ENCODE assay signal across 13 cellular contexts in genomic region chr16:78749745-78750268, GRCh38.
A peak's percentile ranks its signal among the peaks of the same experiment; 100 is the strongest.
DNase-seq lines count a peak whose midpoint lies in the region; ATAC-seq, FAIRE-seq and TF ChIP-seq lines count a peak whose summit lies in the region.
"Had no signal": no experiment of that assay in that cellular context is flagged by ENCODE, and none has a peak within 500 bp of the region (broad histone marks: within the 10 kb centered on the region; RNA-seq: fewer than 3 reads in every experiment).

No MANE protein-coding gene starts in this region.

- FAIRE-seq in GM12878 (lab: Jason Lieb, UNC) = peak; percentile 87

- peaks cover 6% of the 10 kb centered on the region for H3K4me1 ChIP-seq in GM12878 (ENCODE audit: control insufficient read depth, insufficient read depth, low read length)
- H3K4me1 ChIP-seq in ovary (ENCODE audit: insufficient read depth) = peaks cover 9% of the 10 kb centered on the region

- ATAC-seq in GM18508 (IDR thresholded peaks at IDR 0.05; ENCODE audit: insufficient read depth, unreplicated experiment) (peak; percentile 52), GM21367 (IDR thresholded peaks at IDR 0.05; ENCODE audit: unreplicated experiment) (peak; percentile 68), HG03139 (IDR thresholded peaks at IDR 0.05; ENCODE audit: unreplicated experiment) (peak; percentile 77), GM12878 (peak; percentile 91), HG03469 (IDR thresholded peaks at IDR 0.05; ENCODE audit: unreplicated experiment) (no peak)

- RAD21 ChIA-PET in GM12878 (lab: Charles Lee; ENCODE audit: unreplicated experiment) = interaction anchor here (1.3 to 2.2 kb wide), 2 partner anchors 10 to 12 kb away, joined by 4 to 8 read pairs; no protein-coding TSS in a partner anchor

- H3K36me3 ChIP-seq in GM12878 (ENCODE audit: control insufficient read depth in 2 of 2, insufficient read depth in 2 of 2, low read length in 1 of 2) (no peaks in the 10 kb centered on the region), ovary (no peaks in the 10 kb centered on the region)

- no peaks in the 10 kb centered on the region for H3K79me2 ChIP-seq in GM12878 (ENCODE audit: control insufficient read depth, insufficient read depth, low read length)

- POLR2A ChIA-PET in GM12878 (lab: Charles Lee) = no interaction called here

- no peak overlapping the region for H3K9ac ChIP-seq in GM12878 (ENCODE audit: control insufficient read depth, insufficient read depth, low read length)

- 1% methylated on average over 4 of the region's 4 CpGs for WGBS in GM12878 (ENCODE audit: insufficient coverage, insufficient replicate concordance, low lambda C conversion rate, missing lambda C conversion rate)
- WGBS in ovary, 3 donors = 57 to 64% (median 63%) methylated on average over 4 of the region's 4 CpGs

- intact Hi-C loops in GM12878 (cut with micrococcal nuclease; ENCODE audit: unreplicated experiment) (no loop called here), ovary (cut with DNase I) (loop anchor here in 1 of 4 donors (10.0 kb wide), 1 partner anchor 605 kb away; no protein-coding TSS in a partner anchor)

- CTCF ChIA-PET in GM12878 (lab: Yijun Ruan, JAX) = interaction anchor here (0.5 to 1.7 kb wide), 6 partner anchors 11 to 650 kb away, joined by 3 to 8 read pairs (median 4); partner anchors contain the start of gene WWOX

- H3K27me3 ChIP-seq in GM12878 (replicated peaks in 1 of 2; ENCODE audit: control insufficient read depth in 2 of 2, insufficient read depth in 2 of 2, low read length in 1 of 2) (no peaks in the 10 kb centered on the region), ovary (no peaks in the 10 kb centered on the region)
- H3K27me3 ChIP-seq: foreskin keratinocyte had no signal

- TF ChIP-seq CTCF in GM12878 (IDR thresholded peaks at IDR 0.05 in 2 of 3, conservative IDR thresholded peaks at IDR 0.05 in 1 of 3; ENCODE audit: control insufficient read depth in 2 of 3, extremely low read depth in 1 of 3, insufficient read depth in 1 of 3, low read depth in 3 of 3, low read length in 3 of 3) (no peak), ovary (IDR thresholded peaks at IDR 0.05) (no peak)

- H3K27ac ChIP-seq in GM12878 (ENCODE audit: control insufficient read depth, insufficient read depth) = peak overlapping the region; percentile 49
- no peak overlapping the region for H3K27ac ChIP-seq in ovary
- H3K27ac ChIP-seq: foreskin keratinocyte had no signal

- no peak overlapping the region for H2AFZ ChIP-seq in GM12878 (ENCODE audit: control insufficient read depth, low read depth, low read length)

- TF ChIP-seq EP300 in GM12878 (IDR thresholded peaks at IDR 0.05; ENCODE audit: borderline replicate concordance in 1 of 2, control insufficient read depth in 1 of 2, low read depth in 2 of 2, low read length in 2 of 2) (peak in 1 of 2 experiments; percentile 47; a peak in 1 of 4 replicates), ovary (IDR thresholded peaks at IDR 0.05) (no peak)

- H3K4me2 ChIP-seq in GM12878 (ENCODE audit: control insufficient read depth, insufficient read depth) = peak overlapping the region; percentile 36; the same call in 1 of the 2 replicates

- SMC1A ChIA-PET in GM12878 (lab: Charles Lee; ENCODE audit: uncharacterized antibody, unreplicated experiment) = interaction anchor here (1.3 to 3.4 kb wide), 4 partner anchors 12 to 43 kb away, joined by 3 to 21 read pairs (median 10); no protein-coding TSS in a partner anchor

- DNase-seq in GM12878 (ENCODE audit: low read depth, low spot score) (peak; percentile 41), foreskin melanocyte (no peak), ovary (no peak)
- DNase-seq in activated CD4-positive, alpha-beta T cell treated with anti-CD3 and anti-CD28 coated beads for 4 hours = no peak
- DNase-seq: activated CD4-positive, alpha-beta T cell treated with anti-CD3 and anti-CD28 coated beads, Interleukin-2, amount 10 ng/mL, durations not matched to agents 24 days and 14 days; foreskin keratinocyte; mesenchymal stem cell; NCI-H1048; stimulated activated CD4-positive, alpha-beta T cell treated with anti-CD3 and anti-CD28 coated beads, Interleukin-12 subunit alpha, Interleukin-12 subunit beta, amount 100 ng/mL, for 4 hours had no signal

- in situ Hi-C loops in GM12878 (cut with MboI) = no loop called here

- BruUV-seq in GM12878 (replicated peaks; lab: Mats Ljungman, UMichigan) = no TSS peak

- H4K20me1 ChIP-seq in GM12878 (ENCODE audit: control insufficient read depth, insufficient read depth) = no peaks in the 10 kb centered on the region

- TF ChIP-seq POLR2A in GM12878 (IDR thresholded peaks at IDR 0.05; ENCODE audit: low read depth, low read length) (no peak), ovary (IDR thresholded peaks at IDR 0.05) (no peak)

- H3K4me3 ChIP-seq in GM12878 (0 out of 2 replicates have a peak overlapping the region, but pooled peaks have one; percentile 15), ovary (no peak overlapping the region)

- H3K9me3 ChIP-seq in GM12878 (replicated peaks; ENCODE audit: control insufficient read depth, insufficient read depth, low read length) = no peaks in the 10 kb centered on the region
- no peaks in the 10 kb centered on the region for H3K9me3 ChIP-seq in ovary

- TF ChIP-seq RAD21 in GM12878 (IDR thresholded peaks at IDR 0.05; ENCODE audit: insufficient read depth, low read depth, low read length) = no peak

TF ChIP-seq in GM12878, 131 proteins besides CTCF, POLR2A, EP300 and RAD21 (continues in another document):
- peak; percentile 68 to 74; a peak in 3 of 4 replicates for TF ChIP-seq IKZF2 (IDR thresholded peaks at IDR 0.05)
- peak; percentile 89 for TF ChIP-seq MEF2B (IDR thresholded peaks at IDR 0.05; ENCODE audit: partially characterized antibody, poor library complexity, severe bottlenecking)
- TF ChIP-seq PAX5 (IDR thresholded peaks at IDR 0.05; ENCODE audit: borderline replicate concordance, low read depth, low read length) = no peak
- TF ChIP-seq HCFC1 (IDR thresholded peaks at IDR 0.05; ENCODE audit: low read length) = no peak
- no peak for TF ChIP-seq SPI1 (IDR thresholded peaks at IDR 0.05; ENCODE audit: borderline replicate concordance, insufficient read depth, low read depth, low read length)
- TF ChIP-seq ATF7 (IDR thresholded peaks at IDR 0.05; ENCODE audit: low read depth) = peak; percentile 20; the same call in 1 of the 2 replicates
- TF ChIP-seq CHD2 (IDR thresholded peaks at IDR 0.05; ENCODE audit: borderline replicate concordance, low read depth, low read length) = no peak; the same call in 1 of the 2 replicates
- TF ChIP-seq DPF2 (IDR thresholded peaks at IDR 0.05) = peak; percentile 46; the same call in 1 of the 2 replicates
- peak; percentile 38; the same call in 1 of the 2 replicates for TF ChIP-seq MLLT1 (IDR thresholded peaks at IDR 0.05)
- TF ChIP-seq NBN (IDR thresholded peaks at IDR 0.05) = peak; percentile 56; the same call in 1 of the 2 replicates
- peak; percentile 73 for TF ChIP-seq NFIC (IDR thresholded peaks at IDR 0.05; ENCODE audit: low read depth, low read length)
- TF ChIP-seq MTA2 (IDR thresholded peaks at IDR 0.05; ENCODE audit: low read depth) = peak; percentile 68; the same call in 1 of the 2 replicates
- 0 out of 2 replicates have a peak, but pooled peaks have one; percentile 34 for TF ChIP-seq ATF2 (IDR thresholded peaks at IDR 0.05; ENCODE audit: low read length)
- no peak for TF ChIP-seq HSF1 (IDR thresholded peaks at IDR 0.05; ENCODE audit: low read depth, low read length)
- peak; percentile 38; the same call in 1 of the 2 replicates for TF ChIP-seq ZNF217 (IDR thresholded peaks at IDR 0.05)
- peak; percentile 55 for TF ChIP-seq IKZF1 (conservative IDR thresholded peaks at IDR 0.05)
- peak; percentile 88 for TF ChIP-seq RUNX3 (IDR thresholded peaks at IDR 0.05; ENCODE audit: low read length)
- TF ChIP-seq SREBF2 (IDR thresholded peaks at IDR 0.05; ENCODE audit: low read length) = no peak
- TF ChIP-seq MEF2A (IDR thresholded peaks at IDR 0.05; ENCODE audit: insufficient read depth, low read depth, low read length) = peak; percentile 79
- TF ChIP-seq NR2C2 (IDR thresholded peaks at IDR 0.05; ENCODE audit: borderline replicate concordance, control insufficient read depth, insufficient read length, low read depth) = no peak
- peak; percentile 66 for TF ChIP-seq NR2F1 (conservative IDR thresholded peaks at IDR 0.05)
